In the genomic region with DNA sequence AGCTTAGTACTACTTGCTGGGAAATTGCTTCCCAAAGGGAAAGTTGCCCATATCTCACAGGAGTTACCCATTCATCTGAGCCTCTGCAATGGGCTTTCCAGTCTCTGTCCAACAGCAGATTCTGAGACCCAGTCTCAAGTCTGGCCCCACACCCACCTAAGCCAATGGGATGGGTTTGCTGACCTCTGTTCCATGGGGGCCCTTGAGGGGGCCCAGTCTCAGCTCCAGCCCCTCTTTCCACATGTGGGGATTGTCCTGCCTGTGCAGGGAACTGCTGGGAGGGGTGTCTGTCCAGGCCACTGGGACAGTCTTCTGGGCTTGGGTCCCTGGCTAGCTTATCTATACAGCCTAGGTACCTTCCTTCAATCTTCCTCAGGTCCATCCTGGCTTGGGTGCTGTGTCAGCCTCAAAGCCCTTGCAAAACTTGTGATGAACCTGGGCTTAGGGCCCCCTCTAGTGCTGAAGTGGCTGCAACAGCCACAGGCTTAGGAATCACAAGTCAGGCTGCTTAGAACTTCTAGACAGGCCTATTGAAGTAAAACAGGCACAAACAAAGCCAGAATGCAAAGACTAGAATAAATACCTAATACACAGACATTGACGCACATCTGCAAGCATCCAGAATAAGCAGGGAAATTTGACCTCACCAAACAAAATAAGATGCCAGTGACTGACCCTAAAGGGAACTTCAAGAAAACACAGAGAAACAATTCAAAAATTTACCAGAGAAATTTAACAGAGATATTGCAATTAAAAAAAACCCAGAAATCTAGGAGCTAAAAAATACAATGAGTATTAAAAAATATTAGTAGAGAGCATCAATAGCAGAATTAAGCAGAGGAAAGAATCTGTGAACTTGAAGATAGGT, we compare ENCODE assay signal across 8 cellular contexts. TPM values are rescaled to one million over a fixed set of nuclear protein-coding genes. Genes with fewer than 3 reads are reported as not detected.
DNase-seq lines count a peak whose midpoint lies in the region; ATAC-seq and TF ChIP-seq lines count a peak whose summit lies in the region.

No MANE protein-coding gene starts in this region.

- H3K4me1 ChIP-seq in lung (ENCODE audit: control insufficient read depth in 2 of 2, insufficient read depth in 2 of 2, low read length in 2 of 2): no peaks in the 10 kb centered on the region

- DNase-seq in AG09319 (ENCODE audit: extremely low read depth, low read depth) (peak; percentile 37), NCI-H345 (lab: John Stamatoyannopoulos, UW) (peak; percentile 55), coronary artery (ENCODE audit: low spot score) (no peak), lung (ENCODE audit: low spot score) (peak; percentile 68)
- DNase-seq in stimulated activated CD8-positive, alpha-beta memory T cell treated with anti-CD3 and anti-CD28 coated beads, Interleukin-4, amount 100 ng/mL, for 24 hours (ENCODE audit: low read depth): peak; percentile 17

- H3K9me3 ChIP-seq in lung (ENCODE audit: control insufficient read depth in 2 of 2, insufficient read depth in 1 of 2, low read length in 1 of 2): peaks cover 0 to 3% of the 10 kb centered on the region in 2 donors

- TF ChIP-seq CTCF in AG09319 (IDR thresholded peaks at IDR 0.05; ENCODE audit: low read depth, low read length) (peak; percentile 91), coronary artery (IDR thresholded peaks at IDR 0.05) (peak; percentile 21), lung (IDR thresholded peaks at IDR 0.05; ENCODE audit: control extremely low read depth, extremely low read depth) (peak; percentile 56)

- H3K4me3 ChIP-seq in coronary artery (no peak overlapping the region), lung (no peak overlapping the region)

- H3K36me3 ChIP-seq in lung (ENCODE audit: control insufficient read depth in 2 of 2, insufficient read depth in 2 of 2, low read length in 2 of 2): no peaks in the 10 kb centered on the region

- 71 to 78% methylated on average over 1 of the region's 1 CpG for WGBS in lung, 2 donors

- no peak overlapping the region for H3K27ac ChIP-seq in coronary artery
- H3K27ac ChIP-seq in lung (ENCODE audit: low read depth in 1 of 2, low read length in 1 of 2): no peak overlapping the region

- ATAC-seq in GM18520 (IDR thresholded peaks at IDR 0.05; ENCODE audit: unreplicated experiment) (peak; percentile 81), HG03045 (IDR thresholded peaks at IDR 0.05; ENCODE audit: unreplicated experiment) (peak; percentile 83), lung (ENCODE audit: insufficient read depth, low FRiP score) (peak; percentile 92)
- peak; percentile 74 to 79 for ATAC-seq in activated CD4-positive, CD25-positive, alpha-beta regulatory T cell treated with anti-CD3 and anti-CD28 coated beads, Interleukin-2, amount 50 U/mL, for 24 hours

- H3K27me3 ChIP-seq in lung (ENCODE audit: control insufficient read depth, insufficient read depth): no peaks in the 10 kb centered on the region

RNA-seq across cellular contexts. Expression of gene PATL1, which starts 11.7 kb away (rescaled TPM):
- total RNA-seq in lung: 10 to 100 TPM; 23.1 to 29.3 TPM
- 10 to 100 TPM; 12.8 to 28.8 TPM for polyA plus RNA-seq in lung

RNA-seq across cellular contexts. Expression of gene OR10V1, which starts 33.1 kb away (rescaled TPM):
- total RNA-seq in lung: not detected
- not detected for polyA plus RNA-seq in lung

Comparison
In these comparisons a context has a peak if more than half of its experiments do, and no peak if none do; other contexts are left out.
1. CTCF ChIP-seq: peak in every context shown above with its lines; median percentile 91 in AG09319; 56 in lung; 21 in coronary artery.